8 cellular contexts compared by ENCODE assay signal in the genomic region with DNA sequence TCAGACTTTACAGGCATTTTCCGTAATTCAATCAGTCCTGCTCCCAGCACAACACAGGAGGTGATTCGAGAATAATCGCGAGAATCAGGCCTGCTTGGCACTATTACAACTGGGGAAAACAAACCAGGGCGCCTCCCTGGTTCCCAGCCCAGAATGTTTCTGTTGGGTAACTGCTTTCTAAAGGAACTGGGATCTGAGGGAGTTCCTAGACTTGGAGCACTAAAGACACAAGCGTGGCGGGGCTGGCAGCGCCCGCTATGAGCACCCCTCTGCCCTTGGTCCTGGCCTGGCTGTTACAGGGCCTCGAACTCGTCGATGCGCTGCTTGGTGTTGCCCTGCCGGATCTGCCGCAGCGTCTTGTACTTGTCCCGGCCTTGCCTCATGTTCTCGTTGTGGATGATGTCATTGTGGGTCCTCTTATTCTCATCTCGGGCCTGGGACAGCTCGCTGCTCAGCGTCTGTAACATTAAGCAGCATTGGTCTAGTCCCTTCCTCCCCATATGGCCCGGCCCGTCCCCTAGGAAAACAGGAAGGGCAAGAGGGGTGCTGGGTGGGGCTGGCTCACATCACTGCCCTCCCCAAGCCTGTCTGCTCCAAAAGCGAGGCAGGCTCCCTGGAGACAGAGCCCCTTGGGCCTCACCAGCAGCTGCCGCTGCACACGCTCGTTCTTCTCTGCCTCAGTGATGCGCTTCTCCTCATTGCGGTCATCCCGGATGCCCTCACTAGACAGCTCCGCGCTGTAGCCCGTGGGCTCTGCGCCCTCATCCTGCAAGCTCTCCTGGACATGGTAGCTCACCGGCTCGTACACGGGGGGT. TPM values are rescaled to one million over a fixed set of nuclear protein-coding genes. Genes with fewer than 3 reads are reported as not detected.
DNase-seq lines count a peak whose midpoint lies in the region; ATAC-seq and TF ChIP-seq lines count a peak whose summit lies in the region.
"Had no signal": no experiment of that assay in that cellular context is flagged by ENCODE, and none has a peak within 500 bp of the region (broad histone marks: within the 10 kb centered on the region; RNA-seq: fewer than 3 reads in every experiment).

No MANE protein-coding gene starts in this region.

- peaks cover 16% of the 10 kb centered on the region for H4K20me1 ChIP-seq in GM23338 (replicated peaks; ENCODE audit: insufficient read depth)

- no peak overlapping the region for H3K4me3 ChIP-seq in CD8-positive, alpha-beta T cell (ENCODE audit: low read depth, low read length)
- no peak overlapping the region for H3K4me3 ChIP-seq in GM23338
- H3K4me3 ChIP-seq in mucosa of descending colon = no peak overlapping the region
- H3K4me3 ChIP-seq: suprapubic skin had no signal

- H3K27me3 ChIP-seq in CD8-positive, alpha-beta T cell (ENCODE audit: insufficient read depth, low read length) = no peaks in the 10 kb centered on the region
- H3K27me3 ChIP-seq in GM23338 (ENCODE audit: insufficient read depth) = no peaks in the 10 kb centered on the region
- H3K27me3 ChIP-seq: suprapubic skin had no signal

- no peak overlapping the region for H3K27ac ChIP-seq in CD8-positive, alpha-beta T cell (ENCODE audit: low read depth, low read length)
- peak overlapping the region; percentile 55; the same call in 1 of the 2 replicates for H3K27ac ChIP-seq in GM23338 (ENCODE audit: low read depth)
- H3K27ac ChIP-seq: suprapubic skin had no signal

- no peak for ATAC-seq in CD8-positive, alpha-beta T cell
- ATAC-seq in GM23338 = no peak
- no peak for ATAC-seq in natural killer cell treated with Interleukin-12 subunit alpha and Interleukin-12 subunit beta and Interleukin-15 and Interleukin-18, amount 100 ng/mL, for 72 hours
- no peak for ATAC-seq in GM18505 (IDR thresholded peaks at IDR 0.05; ENCODE audit: unreplicated experiment)
- no peak for ATAC-seq in mucosa of descending colon

- TF ChIP-seq POLR2A in GM18505 (IDR thresholded peaks at IDR 0.05; ENCODE audit: borderline replicate concordance, extremely low read depth, insufficient read depth, insufficient read length) = no peak

- intact Hi-C loops in CD8-positive, alpha-beta T cell (cut with DNase I, micrococcal nuclease) = no loop called here
- intact Hi-C loops in mucosa of descending colon (cut with DNase I, micrococcal nuclease) = no loop called here

- peaks cover 61% of the 10 kb centered on the region for H3K36me3 ChIP-seq in CD8-positive, alpha-beta T cell (ENCODE audit: insufficient read depth, low read length)
- H3K36me3 ChIP-seq in GM23338 (ENCODE audit: insufficient read depth) = peaks cover 56% of the 10 kb centered on the region
- peaks cover 17% of the 10 kb centered on the region for H3K36me3 ChIP-seq in mucosa of descending colon (ENCODE audit: low read depth)

- H3K4me2 ChIP-seq in GM23338 = no peak overlapping the region

- no peak for DNase-seq in CD8-positive, alpha-beta T cell
- DNase-seq in GM23338 (ENCODE audit: low spot score) = no peak
- peak; percentile 36 for DNase-seq in amniotic epithelial cell (ENCODE audit: low read depth)
- DNase-seq in natural killer cell treated with Interleukin-12 subunit alpha and Interleukin-12 subunit beta and Interleukin-15 and Interleukin-18, amount 100 ng/mL, for 72 hours (ENCODE audit: low spot score) = no peak
- DNase-seq in retina = no peak
- no peak for DNase-seq in mucosa of descending colon

- H3K4me1 ChIP-seq in CD8-positive, alpha-beta T cell (ENCODE audit: insufficient read depth, low read length) = peaks cover 18% of the 10 kb centered on the region
- H3K4me1 ChIP-seq in GM23338 (ENCODE audit: insufficient read depth) = no peaks in the 10 kb centered on the region
- peaks cover 5% of the 10 kb centered on the region for H3K4me1 ChIP-seq in mucosa of descending colon (ENCODE audit: low read depth)

- peak overlapping the region; percentile 49 for H3K27ac Mint-ChIP-seq in CD8-positive, alpha-beta T cell
- no peak overlapping the region for H3K27ac Mint-ChIP-seq in GM23338
- peak overlapping the region; percentile 32 to 51 for H3K27ac Mint-ChIP-seq in natural killer cell treated with Interleukin-12 subunit alpha and Interleukin-12 subunit beta and Interleukin-15 and Interleukin-18, amount 100 ng/mL, for 72 hours

- H3K79me2 ChIP-seq in GM23338 (replicated peaks; ENCODE audit: insufficient read depth) = no peaks in the 10 kb centered on the region

- CTCF ChIA-PET in CD8-positive, alpha-beta T cell (lab: Charles Lee) = interaction anchor here (0.9 to 2.3 kb wide), 4 partner anchors 8 to 64 kb away, joined by 3 to 6 read pairs (median 3); partner anchors contain the start of gene EZR

- H3K9me3 ChIP-seq in CD8-positive, alpha-beta T cell (ENCODE audit: low read length) = no peaks in the 10 kb centered on the region
- H3K9me3 ChIP-seq in mucosa of descending colon = no peaks in the 10 kb centered on the region
- H3K9me3 ChIP-seq: suprapubic skin had no signal

- H3K9me3 Mint-ChIP-seq in CD8-positive, alpha-beta T cell = no peaks in the 10 kb centered on the region
- no peaks in the 10 kb centered on the region for H3K9me3 Mint-ChIP-seq in GM23338
- H3K9me3 Mint-ChIP-seq in natural killer cell treated with Interleukin-12 subunit alpha and Interleukin-12 subunit beta and Interleukin-15 and Interleukin-18, amount 100 ng/mL, for 72 hours = no peaks in the 10 kb centered on the region

- peaks cover 68% of the 10 kb centered on the region for H3F3A ChIP-seq in GM23338 (replicated peaks; ENCODE audit: low read depth)

- no peak for TF ChIP-seq CTCF in CD8-positive, alpha-beta T cell (IDR thresholded peaks at IDR 0.05)
- TF ChIP-seq CTCF in GM23338 (conservative IDR thresholded peaks at IDR 0.05; ENCODE audit: low read depth in 2 of 2) = no peak
- no peak for TF ChIP-seq CTCF in mucosa of descending colon (IDR thresholded peaks at IDR 0.05)

- no peaks in the 10 kb centered on the region for H3K9me2 ChIP-seq in GM23338 (ENCODE audit: insufficient read depth)

- peaks cover 95% of the 10 kb centered on the region for H3K36me3 Mint-ChIP-seq in CD8-positive, alpha-beta T cell
- peaks cover 76% of the 10 kb centered on the region for H3K36me3 Mint-ChIP-seq in GM23338 (ENCODE audit: low read depth)
- H3K36me3 Mint-ChIP-seq in natural killer cell treated with Interleukin-12 subunit alpha and Interleukin-12 subunit beta and Interleukin-15 and Interleukin-18, amount 100 ng/mL, for 72 hours = peaks cover 34% of the 10 kb centered on the region

- no peak overlapping the region for H2AFZ ChIP-seq in GM23338

- H3K4me1 Mint-ChIP-seq in CD8-positive, alpha-beta T cell (ENCODE audit: low read depth) = peaks cover 16% of the 10 kb centered on the region
- H3K4me1 Mint-ChIP-seq in GM23338 = peaks cover 23% of the 10 kb centered on the region
- peaks cover 24 to 32% of the 10 kb centered on the region in 2 donors for H3K4me1 Mint-ChIP-seq in natural killer cell treated with Interleukin-12 subunit alpha and Interleukin-12 subunit beta and Interleukin-15 and Interleukin-18, amount 100 ng/mL, for 72 hours (ENCODE audit: low read depth in 2 of 2)

- POLR2A ChIA-PET in CD8-positive, alpha-beta T cell (lab: Charles Lee) = interaction anchor here (0.6 kb wide), 2 partner anchors 17 to 35 kb away, joined by 3 read pairs; no protein-coding TSS in a partner anchor

- no peak overlapping the region for H3K4me3 Mint-ChIP-seq in CD8-positive, alpha-beta T cell
- no peak overlapping the region for H3K4me3 Mint-ChIP-seq in GM23338
- no peak overlapping the region for H3K4me3 Mint-ChIP-seq in natural killer cell treated with Interleukin-12 subunit alpha and Interleukin-12 subunit beta and Interleukin-15 and Interleukin-18, amount 100 ng/mL, for 72 hours

- H3K27me3 Mint-ChIP-seq in CD8-positive, alpha-beta T cell (ENCODE audit: low read depth) = no peaks in the 10 kb centered on the region
- peaks cover 35% of the 10 kb centered on the region for H3K27me3 Mint-ChIP-seq in GM23338 (ENCODE audit: insufficient read depth, low read depth, poor library complexity)
- H3K27me3 Mint-ChIP-seq in natural killer cell treated with Interleukin-12 subunit alpha and Interleukin-12 subunit beta and Interleukin-15 and Interleukin-18, amount 100 ng/mL, for 72 hours = no peaks in the 10 kb centered on the region

TF ChIP-seq in GM23338, 12 proteins besides CTCF, POLR2A, EP300 and RAD21:
- TF ChIP-seq ZNF331 (CRISPR knock-in tag; IDR thresholded peaks at IDR 0.05; ENCODE audit: low read depth) (no peak), ZNF114 (CRISPR knock-in tag; IDR thresholded peaks at IDR 0.05) (no peak), EZH2 (IDR thresholded peaks at IDR 0.05; ENCODE audit: low read depth, unreplicated experiment) (no peak), STAT1 (IDR thresholded peaks at IDR 0.05; ENCODE audit: unreplicated experiment) (no peak), CREB1 (CRISPR knock-in tag; IDR thresholded peaks at IDR 0.05; ENCODE audit: low read depth) (no peak)
- TF ChIP-seq, protein P1, sequence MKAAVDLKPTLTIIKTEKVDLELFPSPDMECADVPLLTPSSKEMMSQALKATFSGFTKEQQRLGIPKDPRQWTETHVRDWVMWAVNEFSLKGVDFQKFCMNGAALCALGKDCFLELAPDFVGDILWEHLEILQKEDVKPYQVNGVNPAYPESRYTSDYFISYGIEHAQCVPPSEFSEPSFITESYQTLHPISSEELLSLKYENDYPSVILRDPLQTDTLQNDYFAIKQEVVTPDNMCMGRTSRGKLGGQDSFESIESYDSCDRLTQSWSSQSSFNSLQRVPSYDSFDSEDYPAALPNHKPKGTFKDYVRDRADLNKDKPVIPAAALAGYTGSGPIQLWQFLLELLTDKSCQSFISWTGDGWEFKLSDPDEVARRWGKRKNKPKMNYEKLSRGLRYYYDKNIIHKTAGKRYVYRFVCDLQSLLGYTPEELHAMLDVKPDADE (IDR thresholded peaks at IDR 0.05) = no peak

RNA-seq across cellular contexts. Expression of gene EZR, which starts 52.3 kb away (rescaled TPM):
- 100 to 1,000 TPM; 626 to 627 TPM for total RNA-seq in CD8-positive, alpha-beta T cell
- total RNA-seq in GM23338 (2014; rRNA removed; shearing (Covaris generic)) = 208 and 209 TPM in 2 replicates
- polyA plus RNA-seq in GM23338 (2016; fragmentation: Nextera tagmentation; extraction: Ambion mirVana) = 188 and 199 TPM in 2 replicates
- 100 to 1,000 TPM in 1 of 2 donors, 10 to 100 TPM in 1; 71.0 to 135 TPM for total RNA-seq in natural killer cell treated with Interleukin-12 subunit alpha and Interleukin-12 subunit beta and Interleukin-15 and Interleukin-18, amount 100 ng/mL, for 72 hours
- total RNA-seq in mucosa of descending colon = 100 to 1,000 TPM; 220 to 421 (median 334) TPM
